24 cellular contexts compared by ENCODE assay signal in genomic region chr15:97099040-97099439, GRCh38.
"Had no signal": no experiment of that assay in that cellular context is flagged by ENCODE, and none has a peak within 500 bp of the region (broad histone marks: within the 10 kb centered on the region; RNA-seq: fewer than 3 reads in every experiment).

No MANE protein-coding gene starts in this region.

- H3K9ac ChIP-seq: neural progenitor cell, parathyroid adenoma had no signal

- DNase-seq: occipital lobe; ovary; posterior cingulate gyrus; psoas muscle; right cardiac atrium; right lobe of liver; sigmoid colon; small intestine; stimulated activated CD4-positive, alpha-beta T cell treated with anti-CD3 and anti-CD28 coated beads, Interleukin-15, amount 100 ng/mL, for 24 hours; stimulated activated CD4-positive, alpha-beta T cell treated with anti-CD3 and anti-CD28 coated beads, Interleukin-2, amount 100 ng/mL, for 24 hours; stimulated activated CD4-positive, alpha-beta T cell treated with anti-CD3 and anti-CD28 coated beads, Interleukin-2, amount 100 ng/mL, for 48 hours; stimulated activated CD4-positive, alpha-beta T cell treated with anti-CD3 and anti-CD28 coated beads, Interleukin-4, amount 100 ng/mL, for 24 hours; stimulated activated naive B cell treated with anti-CD40 and anti-IgM and Interleukin-4, amounts not matched to agents 10 μg/mL and 1 μg/mL and 100 μg/mL, for 72 hours; stimulated activated naive CD4-positive, alpha-beta T cell treated with Interleukin-2 at 50 U/mL for 16 hours; stomach; thyroid gland; trophoblast cell; upper lobe of left lung had no signal

- H3K36me3 ChIP-seq: neural progenitor cell, ovary, right lobe of liver, sigmoid colon, stomach, thoracic aorta, thyroid gland, tibial nerve, upper lobe of left lung, vagina had no signal

- H3K4me1 ChIP-seq: neural progenitor cell, parathyroid adenoma, psoas muscle, right lobe of liver, sigmoid colon, stomach, thyroid gland, upper lobe of left lung, vagina had no signal

- H3K9me3 ChIP-seq: ovary, psoas muscle, right lobe of liver, sigmoid colon, stomach, thoracic aorta, thyroid gland, upper lobe of left lung, vagina had no signal

- H3K27me3 ChIP-seq: neural progenitor cell, ovary, right lobe of liver, sigmoid colon, stomach, thyroid gland, tibial nerve, upper lobe of left lung, vagina had no signal

- ATAC-seq: psoas muscle; right cardiac atrium; right lobe of liver; stimulated activated effector memory CD8-positive, alpha-beta T cell treated with anti-CD3 and anti-CD28 coated beads, Interleukin-12 subunit alpha, Interleukin-12 subunit beta, amount 100 ng/mL, for 72 hours; stimulated activated naive B cell treated with anti-CD40 and anti-IgM and Interleukin-4, amounts not matched to agents 10 μg/mL and 1 μg/mL and 100 μg/mL, for 72 hours had no signal

- H3K4me3 ChIP-seq: neural progenitor cell, ovary, psoas muscle, right lobe of liver, sigmoid colon, stomach, thoracic aorta, thyroid gland, tibial nerve, upper lobe of left lung, vagina had no signal

- H2AFZ ChIP-seq: neural progenitor cell, parathyroid adenoma had no signal

- H3K4me2 ChIP-seq: neural progenitor cell had no signal

- H3K27ac ChIP-seq: neural progenitor cell, ovary, parathyroid adenoma, psoas muscle, right lobe of liver, sigmoid colon, stomach, thoracic aorta, thyroid gland, tibial nerve, upper lobe of left lung, vagina had no signal

- H3K79me2 ChIP-seq: parathyroid adenoma had no signal
